Comparison of ENCODE assay signal across 18 cellular contexts in the genomic region with DNA sequence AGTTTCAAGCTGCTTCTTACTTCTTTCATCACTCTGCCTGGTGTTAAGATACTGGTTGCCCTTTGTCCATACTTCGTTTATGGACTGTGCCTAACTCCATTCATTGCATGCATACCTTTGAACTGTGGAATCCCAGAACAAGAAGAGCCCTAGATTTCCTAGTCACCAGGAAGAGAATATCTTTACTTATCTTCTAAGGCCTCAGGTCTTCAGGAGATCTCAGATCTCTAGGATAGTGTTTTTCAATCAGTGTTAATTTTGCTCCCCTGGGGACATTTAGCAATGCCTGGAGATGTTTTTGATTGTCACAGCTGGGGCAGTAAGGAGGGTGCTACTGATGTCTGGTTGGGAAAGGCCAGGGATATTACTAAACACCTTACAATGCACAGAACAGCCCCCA. TPM values are rescaled to one million over a fixed set of nuclear protein-coding genes. Genes with fewer than 3 reads are reported as not detected.
A peak's percentile ranks its signal among the peaks of the same experiment; 100 is the strongest.
DNase-seq lines count a peak whose midpoint lies in the region; TF ChIP-seq lines count a peak whose summit lies in the region.
"Had no signal": no experiment of that assay in that cellular context is flagged by ENCODE, and none has a peak within 500 bp of the region (broad histone marks: within the 10 kb centered on the region; RNA-seq: fewer than 3 reads in every experiment).

No MANE protein-coding gene starts in this region.

- H3K4me1 ChIP-seq in colonic mucosa (no peaks in the 10 kb centered on the region), neural progenitor cell (no peaks in the 10 kb centered on the region), Karpas-422 (ENCODE audit: low read length) (peaks cover 7% of the 10 kb centered on the region), ovary (ENCODE audit: insufficient read depth) (no peaks in the 10 kb centered on the region)
- H3K4me1 ChIP-seq: BLaER1, SJSA1 had no signal

- no peaks in the 10 kb centered on the region for H3K9me3 Mint-ChIP-seq in neural progenitor cell
- H3K9me3 Mint-ChIP-seq: CD4-positive, alpha-beta memory T cell had no signal

- H3K27ac Mint-ChIP-seq in neural progenitor cell, result no peak overlapping the region
- H3K27ac Mint-ChIP-seq: CD4-positive, alpha-beta memory T cell had no signal

- H3K9ac ChIP-seq in colonic mucosa (ENCODE audit: low read depth in 2 of 2, low read length in 2 of 2) (no peak overlapping the region), neural progenitor cell (no peak overlapping the region), Karpas-422 (ENCODE audit: low read length) (no peak overlapping the region)
- H3K9ac ChIP-seq: BLaER1 had no signal

- peaks cover 2% of the 10 kb centered on the region for H3K27me3 Mint-ChIP-seq in neural progenitor cell (ENCODE audit: insufficient read depth, low read depth)

- H3K27me3 ChIP-seq in colonic mucosa, result no peaks in the 10 kb centered on the region
- H3K27me3 ChIP-seq in neural progenitor cell, result no peaks in the 10 kb centered on the region
- no peaks in the 10 kb centered on the region for H3K27me3 ChIP-seq in Karpas-422 (ENCODE audit: low read length)
- no peaks in the 10 kb centered on the region for H3K27me3 ChIP-seq in ovary
- H3K27me3 ChIP-seq: BLaER1, SJSA1 had no signal

- H3K4me3 ChIP-seq in colonic mucosa (no peak overlapping the region), neural progenitor cell (no peak overlapping the region), Karpas-422 (ENCODE audit: low read length) (no peak overlapping the region), ovary (no peak overlapping the region)
- H3K4me3 ChIP-seq: BLaER1, SJSA1 had no signal

- no peak for TF ChIP-seq CTCF in colonic mucosa (IDR thresholded peaks at IDR 0.05)
- TF ChIP-seq CTCF in neural progenitor cell (IDR thresholded peaks at IDR 0.05), result no peak
- no peak for TF ChIP-seq CTCF in ovary (IDR thresholded peaks at IDR 0.05)

- no peaks in the 10 kb centered on the region for H3K9me2 ChIP-seq in Karpas-422 (replicated peaks; ENCODE audit: insufficient read depth, low read length)

- H4K20me1 ChIP-seq in neural progenitor cell (ENCODE audit: low read depth), result no peaks in the 10 kb centered on the region
- H4K20me1 ChIP-seq in Karpas-422 (ENCODE audit: insufficient read depth, low read depth, low read length), result no peaks in the 10 kb centered on the region
- H4K20me1 ChIP-seq: BLaER1 had no signal

- H3K4me2 ChIP-seq in neural progenitor cell, result no peak overlapping the region
- no peak overlapping the region for H3K4me2 ChIP-seq in Karpas-422 (ENCODE audit: low read depth, low read length, poor library complexity, severe bottlenecking)
- H3K4me2 ChIP-seq: BLaER1 had no signal

- H2AFZ ChIP-seq in neural progenitor cell (replicated peaks), result peak overlapping the region; percentile 72
- no peak overlapping the region for H2AFZ ChIP-seq in Karpas-422 (ENCODE audit: low read length)

- H3K4me3 Mint-ChIP-seq in neural progenitor cell, result no peak overlapping the region
- H3K4me3 Mint-ChIP-seq: CD4-positive, alpha-beta memory T cell had no signal

- no peak for TF ChIP-seq EP300 in ovary (IDR thresholded peaks at IDR 0.05)

- 65 to 76% (median 72%) methylated on average over 1 of the region's 1 CpG for WGBS in ovary, 3 donors

- no peak for TF ChIP-seq POLR2A in ovary (IDR thresholded peaks at IDR 0.05)

- H3K36me3 ChIP-seq in colonic mucosa (no peaks in the 10 kb centered on the region), neural progenitor cell (no peaks in the 10 kb centered on the region), Karpas-422 (ENCODE audit: insufficient read depth, low read length) (no peaks in the 10 kb centered on the region), ovary (no peaks in the 10 kb centered on the region)
- H3K36me3 ChIP-seq: BLaER1, SJSA1 had no signal

- no peaks in the 10 kb centered on the region for H3F3A ChIP-seq in neural progenitor cell (ENCODE audit: low read depth)

- H3K79me2 ChIP-seq in neural progenitor cell (ENCODE audit: low read depth), result no peaks in the 10 kb centered on the region
- H3K79me2 ChIP-seq in Karpas-422 (ENCODE audit: low read length), result no peaks in the 10 kb centered on the region

- intact Hi-C loops in colonic mucosa (cut with DNase I), result loop anchor here (5.0 kb wide), 2 partner anchors 83 to 343 kb away; no protein-coding TSS in a partner anchor
- intact Hi-C loops in posterior vena cava (cut with DNase I), result no loop called here
- intact Hi-C loops in ovary (cut with DNase I), result no loop called here

- H3K9me3 ChIP-seq in colonic mucosa, result no peaks in the 10 kb centered on the region
- no peaks in the 10 kb centered on the region for H3K9me3 ChIP-seq in neural progenitor cell (ENCODE audit: low read depth)
- no peaks in the 10 kb centered on the region for H3K9me3 ChIP-seq in Karpas-422 (ENCODE audit: low read length)
- no peaks in the 10 kb centered on the region for H3K9me3 ChIP-seq in ovary
- H3K9me3 ChIP-seq: BLaER1, SJSA1 had no signal

- H3K4me1 Mint-ChIP-seq in neural progenitor cell, result peaks cover 2% of the 10 kb centered on the region
- H3K4me1 Mint-ChIP-seq: CD4-positive, alpha-beta memory T cell had no signal

- peak; percentile 44 for DNase-seq in HuH-7 (ENCODE audit: low spot score)
- DNase-seq in colonic mucosa, result no peak
- no peak for DNase-seq in neural progenitor cell (ENCODE audit: low spot score)
- DNase-seq in posterior vena cava (ENCODE audit: low spot score), result no peak
- DNase-seq in cerebellar nuclear complex (lab: John Stamatoyannopoulos, UW), result no peak
- no peak for DNase-seq in Karpas-422
- DNase-seq in ovary, result no peak
- DNase-seq: DND-41, KBM-7, NCI-H1105, NCI-H2029, NCI-H226, NCI-H510A treated with DMSO at 0.1 percent for 48 hours, NCI-H748 treated with DMSO at 0.1 percent for 48 hours had no signal

- H3K27ac ChIP-seq in colonic mucosa (peak overlapping the region; percentile 24), neural progenitor cell (no peak overlapping the region), Karpas-422 (ENCODE audit: low read length) (no peak overlapping the region), ovary (no peak overlapping the region)
- H3K27ac ChIP-seq: BLaER1, SJSA1 had no signal

- H3K36me3 Mint-ChIP-seq in neural progenitor cell, result no peaks in the 10 kb centered on the region
- H3K36me3 Mint-ChIP-seq: CD4-positive, alpha-beta memory T cell had no signal

RNA-seq across cellular contexts. Expression of gene GJA1, which starts 35.5 kb away (rescaled TPM):
- 10 to 100 TPM in 1 of 2 donors, 1 to 10 TPM in 1; 8.2 to 13.7 TPM for total RNA-seq in colonic mucosa
- 498 and 622 TPM in 2 replicates for total RNA-seq in neural progenitor cell (ENCODE audit: low replicate concordance)
- 10 to 100 TPM; 50.0 to 68.2 TPM for total RNA-seq in posterior vena cava
- not detected in 2 replicates for total RNA-seq in Karpas-422 (2014; rRNA removed; shearing (Covaris generic); ENCODE audit: low replicate concordance)
- 10 to 100 TPM; 26.4 to 80.4 (median 51.5) TPM for total RNA-seq in ovary
- polyA plus RNA-seq in ovary, result 100 to 1,000 TPM in 1 of 2 donors, 10 to 100 TPM in 1; 78.7 to 464 TPM
- total RNA-seq: CD4-positive, alpha-beta memory T cell; HepG2 had no signal
- polyA plus RNA-seq: CD4-positive, alpha-beta memory T cell; HepG2 had no signal
